In the genomic region with DNA sequence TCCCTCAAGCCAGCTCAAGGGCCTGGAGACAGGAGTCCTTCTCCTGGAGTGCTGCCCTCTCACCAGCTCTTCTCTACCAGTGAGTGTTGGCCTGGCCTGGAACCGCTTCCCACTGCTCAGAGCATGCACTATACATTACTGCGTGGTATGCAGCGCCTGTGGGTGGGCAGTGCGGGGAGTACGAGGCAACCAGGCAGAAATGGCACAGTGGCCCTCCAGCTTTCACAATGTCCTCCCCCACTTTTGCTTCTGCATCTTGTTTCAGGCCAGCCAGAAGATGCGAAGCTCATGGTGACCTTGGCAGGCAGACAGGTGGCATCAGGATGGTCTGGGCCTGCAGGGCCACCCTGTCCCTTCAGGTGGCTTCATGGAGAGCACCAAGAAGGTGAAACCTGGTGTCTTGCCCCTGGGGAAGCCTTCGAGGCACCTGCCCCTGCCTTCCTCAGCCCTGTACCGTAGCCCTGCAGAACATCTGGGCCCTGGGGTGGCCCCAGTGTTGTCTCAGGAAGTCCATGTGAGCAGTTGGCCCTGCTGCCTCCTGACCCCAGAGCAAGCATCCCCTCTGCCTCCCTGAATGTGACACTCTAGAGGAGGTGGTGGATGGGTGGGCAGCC, we compare ENCODE assay signal across 12 cellular contexts. TPM values are rescaled to one million over a fixed set of nuclear protein-coding genes. Genes with fewer than 3 reads are reported as not detected.
DNase-seq lines count a peak whose midpoint lies in the region; ATAC-seq, FAIRE-seq and TF ChIP-seq lines count a peak whose summit lies in the region.
"Had no signal": no experiment of that assay in that cellular context is flagged by ENCODE, and none has a peak within 500 bp of the region (broad histone marks: within the 10 kb centered on the region; RNA-seq: fewer than 3 reads in every experiment).

No MANE protein-coding gene starts in this region.

- no peak for FAIRE-seq in GM19239 (lab: Jason Lieb, UNC)

- 87% methylated on average over 8 of the region's 8 CpGs for WGBS in right cardiac atrium

- H3K4me3 ChIP-seq in right cardiac atrium (ENCODE audit: low read length) (no peak overlapping the region), tibial artery (no peak overlapping the region)

- H3K4me1 ChIP-seq in right cardiac atrium (ENCODE audit: control insufficient read depth, insufficient read depth, low read length) = no peaks in the 10 kb centered on the region
- H3K4me1 ChIP-seq in tibial artery = peaks cover 0 to 29% (median 9%) of the 10 kb centered on the region in 4 donors

- H3K27ac ChIP-seq in right cardiac atrium (ENCODE audit: low read length) (no peak overlapping the region), tibial artery (no peak overlapping the region)
- H3K27ac ChIP-seq: RWPE1 had no signal

- no peaks in the 10 kb centered on the region for H3K36me3 Mint-ChIP-seq in T-helper 1 cell treated with Interleukin-12 subunit alpha and Interleukin-12 subunit beta and Interleukin-4 antibody, amounts not matched to agents 30 μg/mL and 1 μg/mL, for 36 hours (ENCODE audit: low read depth)

- ATAC-seq in right cardiac atrium = no peak

- H3K4me1 Mint-ChIP-seq in T-helper 1 cell treated with Interleukin-12 subunit alpha and Interleukin-12 subunit beta and Interleukin-4 antibody, amounts not matched to agents 30 μg/mL and 1 μg/mL, for 36 hours (ENCODE audit: low read depth) = peaks cover 18% of the 10 kb centered on the region

- H3K27me3 ChIP-seq in right cardiac atrium (ENCODE audit: control insufficient read depth, insufficient read depth) = no peaks in the 10 kb centered on the region
- peaks cover 0 to 61% of the 10 kb centered on the region in 2 donors for H3K27me3 ChIP-seq in tibial artery

- H3K36me3 ChIP-seq in tibial artery = no peaks in the 10 kb centered on the region

- intact Hi-C loops in right cardiac atrium (cut with DNase I) (no loop called here), tibial artery (cut with DNase I; ENCODE audit: low total_unique reads) (no loop called here)

- peak overlapping the region; percentile 26 for H3K4me3 Mint-ChIP-seq in T-helper 1 cell treated with Interleukin-12 subunit alpha and Interleukin-12 subunit beta and Interleukin-4 antibody, amounts not matched to agents 30 μg/mL and 1 μg/mL, for 36 hours
- H3K4me3 Mint-ChIP-seq: stimulated activated naive B cell treated with anti-CD40 and anti-IgM and Interleukin-4, amounts not matched to agents 10 μg/mL and 1 μg/mL and 100 μg/mL, for 72 hours had no signal

- TF ChIP-seq CTCF in tibial artery (IDR thresholded peaks at IDR 0.05) = no peak

- DNase-seq in activated effector memory CD4-positive, alpha-beta T cell treated with anti-CD3 and anti-CD28 coated beads, Interleukin-2, amount 50 U/mL, for 16 hours = peak; percentile 60
- DNase-seq in activated effector memory CD4-positive, alpha-beta T cell treated with Interleukin-2 at 50 U/mL for 16 hours = no peak
- peak; percentile 3 to 28 (median 22) for DNase-seq in right cardiac atrium
- peak; percentile 17 to 50 for DNase-seq in tibial artery
- no peak for DNase-seq in HT-29 (ENCODE audit: low spot score)
- DNase-seq in SHP77 treated with DMSO at 0.1 percent for 48 hours (lab: John Stamatoyannopoulos, UW) = no peak
- DNase-seq in GM19239 (ENCODE audit: insufficient read length, low spot score) = no peak
- DNase-seq: GF-D8; NCI-H226; stimulated activated naive B cell treated with anti-CD40 and anti-IgM and Interleukin-4, amounts not matched to agents 10 μg/mL and 1 μg/mL and 100 μg/mL, for 72 hours had no signal

- no peaks in the 10 kb centered on the region for H3K9me3 Mint-ChIP-seq in T-helper 1 cell treated with Interleukin-12 subunit alpha and Interleukin-12 subunit beta and Interleukin-4 antibody, amounts not matched to agents 30 μg/mL and 1 μg/mL, for 36 hours
- H3K9me3 Mint-ChIP-seq: stimulated activated naive B cell treated with anti-CD40 and anti-IgM and Interleukin-4, amounts not matched to agents 10 μg/mL and 1 μg/mL and 100 μg/mL, for 72 hours had no signal

- peaks cover 43% of the 10 kb centered on the region for H3K27me3 Mint-ChIP-seq in T-helper 1 cell treated with Interleukin-12 subunit alpha and Interleukin-12 subunit beta and Interleukin-4 antibody, amounts not matched to agents 30 μg/mL and 1 μg/mL, for 36 hours (ENCODE audit: low read depth)

- H3K27ac Mint-ChIP-seq in T-helper 1 cell treated with Interleukin-12 subunit alpha and Interleukin-12 subunit beta and Interleukin-4 antibody, amounts not matched to agents 30 μg/mL and 1 μg/mL, for 36 hours = no peak overlapping the region
- H3K27ac Mint-ChIP-seq: stimulated activated naive B cell treated with anti-CD40 and anti-IgM and Interleukin-4, amounts not matched to agents 10 μg/mL and 1 μg/mL and 100 μg/mL, for 72 hours had no signal

- no peaks in the 10 kb centered on the region for H3K9me3 ChIP-seq in right cardiac atrium (ENCODE audit: control insufficient read depth, low read length)
- no peaks in the 10 kb centered on the region for H3K9me3 ChIP-seq in tibial artery

RNA-seq across cellular contexts. Expression of a gene that starts 35.8 kb away (rescaled TPM):
- total RNA-seq in right cardiac atrium = 1 to 10 TPM; 2.0 to 3.4 (median 3.0) TPM
- 1.6 TPM for polyA plus RNA-seq in right cardiac atrium
- not detected in 2 replicates for total RNA-seq in HT-29 (2014; rRNA removed; shearing (Covaris generic))

Comparison
In these comparisons a context has a peak if more than half of its experiments do, and no peak if none do; other contexts are left out.
1. DNase-seq: peak in activated effector memory CD4-positive, alpha-beta T cell treated with anti-CD3 and anti-CD28 coated beads, Interleukin-2, amount 50 U/mL, for 16 hours (single experiment), right cardiac atrium (3 of 3) and tibial artery (2 of 2); none in activated effector memory CD4-positive, alpha-beta T cell treated with Interleukin-2 at 50 U/mL for 16 hours (single experiment), HT-29 (single experiment), SHP77 treated with DMSO at 0.1 percent for 48 hours (single experiment) and GM19239 (single experiment).